12 cellular contexts compared by ENCODE assay signal in genomic region chr16:9836118-9836736, GRCh38.
DNase-seq lines count a peak whose midpoint lies in the region; ATAC-seq, FAIRE-seq and TF ChIP-seq lines count a peak whose summit lies in the region.
"Had no signal": no experiment of that assay in that cellular context is flagged by ENCODE, and none has a peak within 500 bp of the region (broad histone marks: within the 10 kb centered on the region; RNA-seq: fewer than 3 reads in every experiment).

No MANE protein-coding gene starts in this region.

- no peak overlapping the region for H2AFZ ChIP-seq in astrocyte (ENCODE audit: low read depth, low read length)

- no peak overlapping the region for H3K4me2 ChIP-seq in astrocyte (ENCODE audit: low read length)

- TF ChIP-seq CTCF in astrocyte (IDR thresholded peaks at IDR 0.05; ENCODE audit: insufficient read depth, low read depth, low read length): no peak

- in situ Hi-C loops in KBM-7 (cut with MboI; ENCODE audit: low pct_unique_long_range_greater_than_20kb, low sequenced_read_pairs): no loop called here

- no peaks in the 10 kb centered on the region for H3K4me1 ChIP-seq in astrocyte (ENCODE audit: insufficient read depth, low read length)
- H3K4me1 ChIP-seq: upper lobe of left lung had no signal

- H3K27ac Mint-ChIP-seq in astrocyte (ENCODE audit: unreplicated experiment): no peak overlapping the region

- H3K27ac ChIP-seq in astrocyte (ENCODE audit: low read depth, low read length): no peak overlapping the region
- H3K27ac ChIP-seq: upper lobe of left lung had no signal

- H3K27me3 Mint-ChIP-seq in astrocyte (ENCODE audit: low read depth, unreplicated experiment): peaks cover under 1% of the 10 kb centered on the region

- no peaks in the 10 kb centered on the region for H3K79me2 ChIP-seq in astrocyte (ENCODE audit: insufficient read depth, low read length)

- no peaks in the 10 kb centered on the region for H3K36me3 ChIP-seq in astrocyte (ENCODE audit: insufficient read depth, low read length)
- H3K36me3 ChIP-seq: upper lobe of left lung had no signal

- no peak overlapping the region for H3K9ac ChIP-seq in astrocyte (ENCODE audit: low read length)

- H3K9me3 Mint-ChIP-seq in astrocyte (ENCODE audit: unreplicated experiment): no peaks in the 10 kb centered on the region

- ATAC-seq in activated CD4-positive, CD25-positive, alpha-beta regulatory T cell treated with anti-CD3 and anti-CD28 coated beads, Interleukin-2, amount 50 U/mL, for 24 hours: no peak

- H3K4me3 Mint-ChIP-seq in astrocyte (ENCODE audit: unreplicated experiment): no peak overlapping the region

- H3K27me3 ChIP-seq in astrocyte (ENCODE audit: insufficient read depth, low read length): no peaks in the 10 kb centered on the region
- H3K27me3 ChIP-seq: upper lobe of left lung had no signal

- no peak overlapping the region for H3K4me3 ChIP-seq in astrocyte (ENCODE audit: insufficient read depth, low read depth, low read length)
- H3K4me3 ChIP-seq: upper lobe of left lung had no signal

- peaks cover 4% of the 10 kb centered on the region for H3K4me1 Mint-ChIP-seq in astrocyte (ENCODE audit: low read depth, unreplicated experiment)

- FAIRE-seq in astrocyte (lab: Jason Lieb, UNC): peak; percentile 9
- FAIRE-seq: frontal cortex had no signal

- DNase-seq in AG20443 (ENCODE audit: low spot score) (peak; percentile 33), KBM-7 (peak; percentile 11), astrocyte (ENCODE audit: low read depth) (peak; percentile 24), kidney glomerular epithelial cell (lab: John Stamatoyannopoulos, UW) (peak; percentile 3), GM19240 (ENCODE audit: insufficient read length, low spot score) (no peak), 8988T (no peak), amniotic stem cell (lab: John Stamatoyannopoulos, UW) (no peak)
- DNase-seq: mesendoderm, NCI-H446, upper lobe of left lung had no signal

- H3K9me3 ChIP-seq in astrocyte (ENCODE audit: insufficient read depth, low read depth, low read length): no peaks in the 10 kb centered on the region
- H3K9me3 ChIP-seq: upper lobe of left lung had no signal

- H4K20me1 ChIP-seq in astrocyte (ENCODE audit: insufficient read depth, low read length): no peaks in the 10 kb centered on the region

- H3K36me3 Mint-ChIP-seq in astrocyte (ENCODE audit: low read depth, unreplicated experiment): no peaks in the 10 kb centered on the region

Comparison
In these comparisons a context has a peak if more than half of its experiments do, and no peak if none do; other contexts are left out.
1. DNase-seq: peak in AG20443 (single experiment), KBM-7 (single experiment), astrocyte (single experiment) and kidney glomerular epithelial cell (single experiment); none in GM19240 (single experiment), 8988T (single experiment) and amniotic stem cell (single experiment).